ENCODE assay signal across 16 cellular contexts in genomic region chr16:26019885-26020284, GRCh38.
"Had no signal": no experiment of that assay in that cellular context is flagged by ENCODE, and none has a peak within 500 bp of the region (broad histone marks: within the 10 kb centered on the region; RNA-seq: fewer than 3 reads in every experiment).

No MANE protein-coding gene starts in this region.

- ATAC-seq: activated naive CD8-positive, alpha-beta T cell treated with anti-CD3 and anti-CD28 coated beads, Interleukin-2, amount 50 U/mL, for 24 hours; activated T-helper 17 cell treated with anti-CD3 and anti-CD28 coated beads, Interleukin-2, amount 50 U/mL, for 72 hours; heart left ventricle; left colon had no signal

- DNase-seq: activated CD4-positive, alpha-beta T cell treated with anti-CD3 and anti-CD28 coated beads, Interleukin-2, amount 50 U/mL, for 48 hours; activated naive CD4-positive, alpha-beta T cell treated with Interleukin-2 at 50 U/mL for 16 hours; activated naive CD8-positive, alpha-beta T cell treated with anti-CD3 and anti-CD28 coated beads, Interleukin-2, amount 50 U/mL, for 24 hours; effector memory CD4-positive, alpha-beta T cell; foreskin melanocyte; heart left ventricle; left colon; ovary; stimulated activated CD4-positive, alpha-beta T cell treated with anti-CD3 and anti-CD28 coated beads, Interleukin-2, amount 100 ng/mL, for 24 hours; stomach; T1000; testis; upper lobe of left lung had no signal

- H3K9me3 ChIP-seq: ovary, testis had no signal

- H3K27me3 ChIP-seq: ascending aorta, ovary, stomach, testis, upper lobe of left lung had no signal

- H3K27ac ChIP-seq: ascending aorta, heart left ventricle, ovary, stomach, testis, upper lobe of left lung had no signal

- H3K4me1 ChIP-seq: ascending aorta, heart left ventricle, stomach, testis, upper lobe of left lung had no signal

- H3K36me3 ChIP-seq: ascending aorta, heart left ventricle, ovary, stomach, upper lobe of left lung had no signal

- H3K4me3 ChIP-seq: ascending aorta, heart left ventricle, lung, ovary, stomach, testis, upper lobe of left lung had no signal
